In genomic region chr22:45262931-45263789, GRCh38 we compare ENCODE assay signal across 8 cellular contexts. TPM values are rescaled to one million over a fixed set of nuclear protein-coding genes. Genes with fewer than 3 reads are reported as not detected.
DNase-seq lines count a peak whose midpoint lies in the region; ATAC-seq and TF ChIP-seq lines count a peak whose summit lies in the region.

No MANE protein-coding gene starts in this region.

- 82% methylated on average over 20 of the region's 20 CpGs for WGBS in smooth muscle cell (ENCODE audit: low lambda C conversion rate)

- H3K4me3 ChIP-seq in smooth muscle cell: no peak overlapping the region

- no peaks in the 10 kb centered on the region for H3F3A ChIP-seq in smooth muscle cell (ENCODE audit: low read depth)

- no peaks in the 10 kb centered on the region for H4K20me1 ChIP-seq in smooth muscle cell (ENCODE audit: low read depth)

- peak; percentile 49 for DNase-seq in EH (ENCODE audit: low read depth)
- DNase-seq in T-helper 17 cell: no peak
- DNase-seq in myocyte (ENCODE audit: low read depth): peak; percentile 49
- no peak for DNase-seq in stimulated activated naive CD4-positive, alpha-beta T cell (lab: John Stamatoyannopoulos, UW)
- DNase-seq in smooth muscle cell (lab: John Stamatoyannopoulos, UW; ENCODE audit: unreplicated experiment): no peak
- DNase-seq in WTC11 (ENCODE audit: low spot score): no peak

- peak; percentile 73 for ATAC-seq in GM19463 (IDR thresholded peaks at IDR 0.05; ENCODE audit: unreplicated experiment)
- ATAC-seq in HG03442 (IDR thresholded peaks at IDR 0.05; ENCODE audit: unreplicated experiment): peak; percentile 64
- ATAC-seq in T-helper 17 cell: peak; percentile 73
- no peak for ATAC-seq in WTC11

- H3K36me3 Mint-ChIP-seq in T-helper 17 cell (ENCODE audit: low read depth): peaks cover 2% of the 10 kb centered on the region
- peaks cover under 1% of the 10 kb centered on the region; the same call in 1 of the 2 replicates for H3K36me3 Mint-ChIP-seq in WTC11

- H3K27me3 ChIP-seq in smooth muscle cell (ENCODE audit: low read depth): no peaks in the 10 kb centered on the region

- H2AFZ ChIP-seq in smooth muscle cell (ENCODE audit: low read depth): no peak overlapping the region

- H3K9ac ChIP-seq in smooth muscle cell (ENCODE audit: low read depth): no peak overlapping the region

- no peak overlapping the region for H3K27ac Mint-ChIP-seq in T-helper 17 cell
- no peak overlapping the region for H3K27ac Mint-ChIP-seq in WTC11

- no peaks in the 10 kb centered on the region for H3K79me2 ChIP-seq in smooth muscle cell (ENCODE audit: low read depth)

- CTCF ChIA-PET in WTC11 (lab: Charles Lee): interaction anchor here (0.7 to 3.1 kb wide), 4 partner anchors 54 to 178 kb away, joined by 3 to 12 read pairs (median 3); no protein-coding TSS in a partner anchor

- H3K27me3 Mint-ChIP-seq in T-helper 17 cell (peaks cover 38% of the 10 kb centered on the region), WTC11 (ENCODE audit: low read depth) (peaks cover 25% of the 10 kb centered on the region)

- no peak overlapping the region for H3K27ac ChIP-seq in smooth muscle cell (ENCODE audit: low read depth)

- no peak overlapping the region for H3K4me2 ChIP-seq in smooth muscle cell

- H3K4me1 Mint-ChIP-seq in T-helper 17 cell (peaks cover 2% of the 10 kb centered on the region), WTC11 (peaks cover 14% of the 10 kb centered on the region)

- H3K9me3 ChIP-seq in T-helper 17 cell (ENCODE audit: control insufficient read depth, low read length, poor library complexity, severe bottlenecking): no peaks in the 10 kb centered on the region
- no peaks in the 10 kb centered on the region for H3K9me3 ChIP-seq in smooth muscle cell (replicated peaks; ENCODE audit: low read depth)

- no peaks in the 10 kb centered on the region for H3K36me3 ChIP-seq in smooth muscle cell (ENCODE audit: low read depth)

- H3K9me3 Mint-ChIP-seq in WTC11: peaks cover under 1% of the 10 kb centered on the region

- H3K4me3 Mint-ChIP-seq in T-helper 17 cell (no peak overlapping the region), WTC11 (no peak overlapping the region)

- TF ChIP-seq CTCF in smooth muscle cell (IDR thresholded peaks at IDR 0.05; ENCODE audit: borderline replicate concordance, insufficient read depth, poor library complexity, severe bottlenecking): no peak
- TF ChIP-seq CTCF in WTC11 (IDR thresholded peaks at IDR 0.05): no peak

- peaks cover 2% of the 10 kb centered on the region for H3K4me1 ChIP-seq in smooth muscle cell (ENCODE audit: low read depth)

- POLR2A ChIA-PET in WTC11 (lab: Charles Lee): no interaction called here

TF ChIP-seq in WTC11, 78 proteins besides CTCF, POLR2A, EP300 and RAD21 (continues in another document):
- TF ChIP-seq ZNF416 (CRISPR knock-in tag; IDR thresholded peaks at IDR 0.05) (no peak), SP1 (CRISPR knock-in tag; conservative IDR thresholded peaks at IDR 0.05) (no peak), ZNF121 (CRISPR knock-in tag; IDR thresholded peaks at IDR 0.05) (no peak), ERG (CRISPR knock-in tag; IDR thresholded peaks at IDR 0.05) (no peak), MLX (CRISPR knock-in tag; IDR thresholded peaks at IDR 0.05) (no peak), ZMAT4 (CRISPR knock-in tag; IDR thresholded peaks at IDR 0.05) (no peak), ZNF232 (CRISPR knock-in tag; IDR thresholded peaks at IDR 0.05) (no peak), NFATC4 (CRISPR knock-in tag; IDR thresholded peaks at IDR 0.05) (no peak), SOX15 (CRISPR knock-in tag; IDR thresholded peaks at IDR 0.05) (no peak), ZNF396 (CRISPR knock-in tag; IDR thresholded peaks at IDR 0.05; ENCODE audit: borderline replicate concordance) (no peak), ATF1 (CRISPR knock-in tag; IDR thresholded peaks at IDR 0.05) (no peak), ZBTB43 (CRISPR knock-in tag; IDR thresholded peaks at IDR 0.05) (no peak), TEAD1 (CRISPR knock-in tag; IDR thresholded peaks at IDR 0.05) (no peak), FOXP4 (CRISPR knock-in tag; IDR thresholded peaks at IDR 0.05) (no peak)
- TF ChIP-seq, protein P1, sequence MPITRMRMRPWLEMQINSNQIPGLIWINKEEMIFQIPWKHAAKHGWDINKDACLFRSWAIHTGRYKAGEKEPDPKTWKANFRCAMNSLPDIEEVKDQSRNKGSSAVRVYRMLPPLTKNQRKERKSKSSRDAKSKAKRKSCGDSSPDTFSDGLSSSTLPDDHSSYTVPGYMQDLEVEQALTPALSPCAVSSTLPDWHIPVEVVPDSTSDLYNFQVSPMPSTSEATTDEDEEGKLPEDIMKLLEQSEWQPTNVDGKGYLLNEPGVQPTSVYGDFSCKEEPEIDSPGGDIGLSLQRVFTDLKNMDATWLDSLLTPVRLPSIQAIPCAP (CRISPR knock-in tag; IDR thresholded peaks at IDR 0.05): no peak
- TF ChIP-seq, protein P2, sequence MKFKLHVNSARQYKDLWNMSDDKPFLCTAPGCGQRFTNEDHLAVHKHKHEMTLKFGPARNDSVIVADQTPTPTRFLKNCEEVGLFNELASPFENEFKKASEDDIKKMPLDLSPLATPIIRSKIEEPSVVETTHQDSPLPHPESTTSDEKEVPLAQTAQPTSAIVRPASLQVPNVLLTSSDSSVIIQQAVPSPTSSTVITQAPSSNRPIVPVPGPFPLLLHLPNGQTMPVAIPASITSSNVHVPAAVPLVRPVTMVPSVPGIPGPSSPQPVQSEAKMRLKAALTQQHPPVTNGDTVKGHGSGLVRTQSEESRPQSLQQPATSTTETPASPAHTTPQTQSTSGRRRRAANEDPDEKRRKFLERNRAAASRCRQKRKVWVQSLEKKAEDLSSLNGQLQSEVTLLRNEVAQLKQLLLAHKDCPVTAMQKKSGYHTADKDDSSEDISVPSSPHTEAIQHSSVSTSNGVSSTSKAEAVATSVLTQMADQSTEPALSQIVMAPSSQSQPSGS (CRISPR knock-in tag; IDR thresholded peaks at IDR 0.05; ENCODE audit: borderline replicate concordance, low read depth): no peak

RNA-seq across cellular contexts. Expression of gene UPK3A, which starts 21.6 kb away (rescaled TPM):
- total RNA-seq in T-helper 17 cell: under 1 TPM in 1 of 2 donors, not detected in 1; 0.37 TPM
- not detected in 2 replicates for total RNA-seq in myocyte
- polyA plus RNA-seq in myocyte (2012): not detected
- not detected in 2 replicates for total RNA-seq in smooth muscle cell
- polyA plus RNA-seq in smooth muscle cell: not detected in 2 replicates
- 0.23 to 0.62 TPM (median 0.37 TPM) in 3 replicates for total RNA-seq in WTC11 (2021)

RNA-seq across cellular contexts. Expression of gene KIAA0930, which starts 22.5 kb away (rescaled TPM):
- total RNA-seq in T-helper 17 cell (10 to 100 TPM; 10.9 to 11.6 TPM), myocyte (32.1 and 49.2 TPM in 2 replicates), smooth muscle cell (35.9 and 44.8 TPM in 2 replicates), WTC11 (2021) (53.2 to 62.1 TPM (median 57.6 TPM) in 3 replicates)
- 54.7 TPM for polyA plus RNA-seq in myocyte (2012)
- 37.6 and 49.0 TPM in 2 replicates for polyA plus RNA-seq in smooth muscle cell

RNA-seq across cellular contexts. Expression of gene FAM118A, which starts 46.6 kb away (rescaled TPM):
- total RNA-seq in T-helper 17 cell: 100 to 1,000 TPM; 162 to 200 TPM
- 12.3 and 12.7 TPM in 2 replicates for total RNA-seq in myocyte
- 13.7 TPM for polyA plus RNA-seq in myocyte (2012)
- total RNA-seq in smooth muscle cell: 36.1 and 36.6 TPM in 2 replicates
- 60.3 and 114 TPM in 2 replicates for polyA plus RNA-seq in smooth muscle cell
- 20.7 to 21.6 TPM (median 21.3 TPM) in 3 replicates for total RNA-seq in WTC11 (2021)

Comparison
In these comparisons a context has a peak if more than half of its experiments do, and no peak if none do; other contexts are left out.
1. DNase-seq: peak in EH (single experiment) and myocyte (single experiment); none in T-helper 17 cell (0 of 3), stimulated activated naive CD4-positive, alpha-beta T cell (0 of 6), smooth muscle cell (single experiment) and WTC11 (single experiment).